ENCODE assay signal across 9 cellular contexts in genomic region chr6:21666788-21667681, GRCh38.
DNase-seq lines count a peak whose midpoint lies in the region; ATAC-seq and TF ChIP-seq lines count a peak whose summit lies in the region.
"Had no signal": no experiment of that assay in that cellular context is flagged by ENCODE, and none has a peak within 500 bp of the region (broad histone marks: within the 10 kb centered on the region; RNA-seq: fewer than 3 reads in every experiment).

No MANE protein-coding gene starts in this region.

- CTCF ChIA-PET in HEK293T (lab: Yijun Ruan, JAX) = no interaction called here

- H3K27me3 Mint-ChIP-seq in activated T-helper 1 cell treated with anti-CD3 and anti-CD28 coated beads, Interleukin-12 subunit alpha, Interleukin-12 subunit beta, Interleukin-2, Interleukin-4 antibody, amounts not matched to agents 30 ng/mL and 10 ng/mL and 1 ng/mL, durations not matched to agents 14 hours and 24 hours and 36 hours (ENCODE audit: insufficient read depth) = peaks cover 71% of the 10 kb centered on the region

- intact Hi-C loops in activated T-helper 1 cell treated with anti-CD3 and anti-CD28 coated beads, Interleukin-12 subunit alpha, Interleukin-12 subunit beta, Interleukin-2, Interleukin-4 antibody, amounts not matched to agents 30 ng/mL and 10 ng/mL and 1 ng/mL, durations not matched to agents 14 hours and 24 hours and 36 hours (cut with micrococcal nuclease) = loop anchor here (2.0 to 10.0 kb wide), 2 partner anchors 70 to 278 kb away; no protein-coding TSS in a partner anchor

- peaks cover 22% of the 10 kb centered on the region for H3K4me1 Mint-ChIP-seq in activated T-helper 1 cell treated with anti-CD3 and anti-CD28 coated beads, Interleukin-12 subunit alpha, Interleukin-12 subunit beta, Interleukin-2, Interleukin-4 antibody, amounts not matched to agents 30 ng/mL and 10 ng/mL and 1 ng/mL, durations not matched to agents 14 hours and 24 hours and 36 hours (ENCODE audit: low read depth)
- H3K4me1 Mint-ChIP-seq in stimulated activated effector memory CD8-positive, alpha-beta T cell treated with anti-CD3 and anti-CD28 coated beads, Interleukin-12 subunit alpha, Interleukin-12 subunit beta, amount 100 ng/mL, for 72 hours = peaks cover 18% of the 10 kb centered on the region

- DNase-seq in NCI-H1417 (lab: John Stamatoyannopoulos, UW) (peak in 2 of 3 experiments; percentile 54 to 75), NCI-H1417 treated with DMSO at 0.1 percent for 48 hours (lab: John Stamatoyannopoulos, UW) (no peak), iPS-NIHi7 (ENCODE audit: extremely low spot score) (peak; percentile 31), HEK293T (ENCODE audit: extremely low spot score) (no peak), NCI-H2171 treated with DMSO at 0.1 percent for 48 hours (lab: John Stamatoyannopoulos, UW) (no peak)
- DNase-seq in activated T-helper 1 cell treated with anti-CD3 and anti-CD28 coated beads, Interleukin-12 subunit alpha, Interleukin-12 subunit beta, Interleukin-2, Interleukin-4 antibody, amounts not matched to agents 30 ng/mL and 10 ng/mL and 1 ng/mL, durations not matched to agents 14 hours and 24 hours and 36 hours (ENCODE audit: low spot score) = no peak
- no peak for DNase-seq in stimulated activated effector memory CD8-positive, alpha-beta T cell treated with anti-CD3 and anti-CD28 coated beads, Interleukin-12 subunit alpha, Interleukin-12 subunit beta, amount 100 ng/mL, for 72 hours (ENCODE audit: low spot score in 2 of 2)
- DNase-seq in stimulated activated naive CD4-positive, alpha-beta T cell treated with Interleukin-2 at 50 U/mL for 16 hours (lab: John Stamatoyannopoulos, UW) = no peak
- DNase-seq: NCI-H187 treated with DMSO at 0.1 percent for 48 hours had no signal

- POLR2A ChIA-PET in HEK293T (lab: Yijun Ruan, JAX) = no interaction called here

- no peaks in the 10 kb centered on the region for H3K9me3 Mint-ChIP-seq in activated T-helper 1 cell treated with anti-CD3 and anti-CD28 coated beads, Interleukin-12 subunit alpha, Interleukin-12 subunit beta, Interleukin-2, Interleukin-4 antibody, amounts not matched to agents 30 ng/mL and 10 ng/mL and 1 ng/mL, durations not matched to agents 14 hours and 24 hours and 36 hours
- H3K9me3 Mint-ChIP-seq in stimulated activated effector memory CD8-positive, alpha-beta T cell treated with anti-CD3 and anti-CD28 coated beads, Interleukin-12 subunit alpha, Interleukin-12 subunit beta, amount 100 ng/mL, for 72 hours = no peaks in the 10 kb centered on the region

- no peaks in the 10 kb centered on the region for H3K36me3 Mint-ChIP-seq in activated T-helper 1 cell treated with anti-CD3 and anti-CD28 coated beads, Interleukin-12 subunit alpha, Interleukin-12 subunit beta, Interleukin-2, Interleukin-4 antibody, amounts not matched to agents 30 ng/mL and 10 ng/mL and 1 ng/mL, durations not matched to agents 14 hours and 24 hours and 36 hours (ENCODE audit: low read depth)
- H3K36me3 Mint-ChIP-seq in stimulated activated effector memory CD8-positive, alpha-beta T cell treated with anti-CD3 and anti-CD28 coated beads, Interleukin-12 subunit alpha, Interleukin-12 subunit beta, amount 100 ng/mL, for 72 hours = no peaks in the 10 kb centered on the region

- no peak for ATAC-seq in stimulated activated effector memory CD8-positive, alpha-beta T cell treated with anti-CD3 and anti-CD28 coated beads, Interleukin-12 subunit alpha, Interleukin-12 subunit beta, amount 100 ng/mL, for 72 hours

- H3K27ac Mint-ChIP-seq in activated T-helper 1 cell treated with anti-CD3 and anti-CD28 coated beads, Interleukin-12 subunit alpha, Interleukin-12 subunit beta, Interleukin-2, Interleukin-4 antibody, amounts not matched to agents 30 ng/mL and 10 ng/mL and 1 ng/mL, durations not matched to agents 14 hours and 24 hours and 36 hours = no peak overlapping the region
- no peak overlapping the region for H3K27ac Mint-ChIP-seq in stimulated activated effector memory CD8-positive, alpha-beta T cell treated with anti-CD3 and anti-CD28 coated beads, Interleukin-12 subunit alpha, Interleukin-12 subunit beta, amount 100 ng/mL, for 72 hours

- H3K4me3 Mint-ChIP-seq in activated T-helper 1 cell treated with anti-CD3 and anti-CD28 coated beads, Interleukin-12 subunit alpha, Interleukin-12 subunit beta, Interleukin-2, Interleukin-4 antibody, amounts not matched to agents 30 ng/mL and 10 ng/mL and 1 ng/mL, durations not matched to agents 14 hours and 24 hours and 36 hours = peak overlapping the region; percentile 33
- peak overlapping the region; percentile 32 for H3K4me3 Mint-ChIP-seq in stimulated activated effector memory CD8-positive, alpha-beta T cell treated with anti-CD3 and anti-CD28 coated beads, Interleukin-12 subunit alpha, Interleukin-12 subunit beta, amount 100 ng/mL, for 72 hours

TF ChIP-seq in HEK293T, 16 proteins besides CTCF, POLR2A, EP300 and RAD21:
- TF ChIP-seq NFRKB (IDR thresholded peaks at IDR 0.05) (no peak), SP1 (IDR thresholded peaks at IDR 0.05) (no peak), CTBP1 (IDR thresholded peaks at IDR 0.05; ENCODE audit: borderline replicate concordance) (no peak), FOXK2 (IDR thresholded peaks at IDR 0.05) (no peak), SUZ12 (IDR thresholded peaks at IDR 0.05) (no peak), ARNT (IDR thresholded peaks at IDR 0.05) (no peak), PKNOX1 (IDR thresholded peaks at IDR 0.05) (no peak), LEF1 (IDR thresholded peaks at IDR 0.05; ENCODE audit: borderline replicate concordance) (no peak), ZNF384 (IDR thresholded peaks at IDR 0.05) (no peak), ELF4 (IDR thresholded peaks at IDR 0.05) (no peak), TARDBP (IDR thresholded peaks at IDR 0.05) (no peak), FOXA1 (IDR thresholded peaks at IDR 0.05) (no peak), HDGF (IDR thresholded peaks at IDR 0.05; ENCODE audit: borderline replicate concordance) (no peak), L3MBTL2 (conservative IDR thresholded peaks at IDR 0.05) (no peak), BHLHE40 (IDR thresholded peaks at IDR 0.05; ENCODE audit: borderline replicate concordance) (no peak), FOXM1 (IDR thresholded peaks at IDR 0.05; ENCODE audit: borderline replicate concordance) (no peak)

Comparison
In these comparisons a context has a peak if more than half of its experiments do, and no peak if none do; other contexts are left out.
1. DNase-seq: peak in NCI-H1417 (2 of 3) and iPS-NIHi7 (single experiment); none in NCI-H1417 treated with DMSO at 0.1 percent for 48 hours (single experiment), activated T-helper 1 cell treated with anti-CD3 and anti-CD28 coated beads, Interleukin-12 subunit alpha, Interleukin-12 subunit beta, Interleukin-2, Interleukin-4 antibody, amounts not matched to agents 30 ng/mL and 10 ng/mL and 1 ng/mL, durations not matched to agents 14 hours and 24 hours and 36 hours (single experiment), stimulated activated effector memory CD8-positive, alpha-beta T cell treated with anti-CD3 and anti-CD28 coated beads, Interleukin-12 subunit alpha, Interleukin-12 subunit beta, amount 100 ng/mL, for 72 hours (0 of 2), HEK293T (single experiment), stimulated activated naive CD4-positive, alpha-beta T cell treated with Interleukin-2 at 50 U/mL for 16 hours (single experiment) and NCI-H2171 treated with DMSO at 0.1 percent for 48 hours (single experiment).